Comparison of ENCODE assay signal across 10 cellular contexts in the genomic region with DNA sequence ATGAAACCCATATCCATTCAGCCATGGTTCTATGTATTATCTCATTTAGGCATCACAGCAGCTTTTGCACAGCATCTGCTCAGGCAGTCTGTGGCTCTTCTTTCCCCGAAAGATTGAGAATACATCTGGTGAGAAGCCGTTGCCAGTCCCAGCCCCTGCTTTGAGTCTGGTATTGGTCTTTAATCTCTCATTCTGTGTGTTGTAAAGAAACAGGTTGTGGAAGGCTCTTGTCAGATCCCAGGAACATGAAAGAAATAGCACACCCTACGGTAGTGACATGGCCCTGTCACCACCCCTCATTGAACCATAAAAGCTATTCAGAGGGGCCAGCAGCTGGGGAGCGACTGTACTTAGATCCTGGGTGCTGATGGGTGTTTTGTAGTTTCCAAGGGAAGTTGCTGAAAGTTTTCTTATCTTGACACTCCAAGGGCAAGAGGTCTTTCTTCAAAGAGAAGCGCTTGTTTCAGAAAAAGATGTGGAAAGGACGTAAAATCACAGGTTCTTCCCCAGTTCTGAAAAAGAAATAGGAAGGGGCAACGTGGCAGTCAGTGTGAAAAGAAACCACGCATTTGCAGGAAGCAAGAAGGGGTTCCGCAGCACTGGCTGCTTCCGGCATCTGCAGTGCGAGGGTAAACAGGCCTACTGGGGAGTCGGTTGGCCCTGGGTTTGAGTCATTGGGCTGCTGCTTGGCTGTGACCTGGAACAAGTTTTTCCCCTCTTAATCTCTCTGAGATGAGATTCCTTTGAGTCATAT.
A peak's percentile ranks its signal among the peaks of the same experiment; 100 is the strongest.
DNase-seq lines count a peak whose midpoint lies in the region; ATAC-seq, FAIRE-seq and TF ChIP-seq lines count a peak whose summit lies in the region.
"Had no signal": no experiment of that assay in that cellular context is flagged by ENCODE, and none has a peak within 500 bp of the region (broad histone marks: within the 10 kb centered on the region; RNA-seq: fewer than 3 reads in every experiment).

No MANE protein-coding gene starts in this region.

- H3K27me3 Mint-ChIP-seq in CD14-positive monocyte (ENCODE audit: low read depth in 3 of 3) (no peaks in the 10 kb centered on the region), astrocyte (ENCODE audit: low read depth, unreplicated experiment) (no peaks in the 10 kb centered on the region)

- no peaks in the 10 kb centered on the region for H3K79me2 ChIP-seq in astrocyte (ENCODE audit: insufficient read depth, low read length)

- H3K27ac ChIP-seq in astrocyte (ENCODE audit: low read depth, low read length) (no peak overlapping the region), small intestine (ENCODE audit: low read depth in 1 of 2, low read length in 1 of 2) (peak overlapping the region; percentile 39 to 85)
- H3K27ac ChIP-seq: C4-2B had no signal

- TF ChIP-seq CTCF in CD14-positive monocyte (IDR thresholded peaks at IDR 0.05) (no peak), astrocyte (IDR thresholded peaks at IDR 0.05; ENCODE audit: insufficient read depth, low read depth, low read length) (no peak)

- peaks cover 33% of the 10 kb centered on the region for H3K4me1 ChIP-seq in astrocyte (ENCODE audit: insufficient read depth, low read length)
- peaks cover 18 to 29% of the 10 kb centered on the region in 2 donors for H3K4me1 ChIP-seq in small intestine (ENCODE audit: control insufficient read depth in 2 of 2, insufficient read depth in 1 of 2, low read depth in 1 of 2, low read length in 1 of 2)

- H3K36me3 ChIP-seq in astrocyte (ENCODE audit: insufficient read depth, low read length) (no peaks in the 10 kb centered on the region), small intestine (ENCODE audit: control insufficient read depth in 2 of 2, insufficient read depth in 2 of 2, low read length in 2 of 2) (no peaks in the 10 kb centered on the region)

- H3K36me3 Mint-ChIP-seq in CD14-positive monocyte: peaks cover 33 to 35% of the 10 kb centered on the region in 2 donors
- H3K36me3 Mint-ChIP-seq in astrocyte (ENCODE audit: low read depth, unreplicated experiment): peaks cover 8% of the 10 kb centered on the region

- peak overlapping the region; percentile 2 for H3K4me2 ChIP-seq in astrocyte (ENCODE audit: low read length)

- H3K4me1 Mint-ChIP-seq in CD14-positive monocyte (peaks cover 36% of the 10 kb centered on the region), astrocyte (ENCODE audit: low read depth, unreplicated experiment) (peaks cover 5% of the 10 kb centered on the region)

- DNase-seq in CD14-positive monocyte (ENCODE audit: low spot score): no peak
- peak in 3 of 5 experiments; percentile 40 to 91 (median 60) for DNase-seq in T-helper 2 cell
- DNase-seq in astrocyte (ENCODE audit: low read depth): no peak
- DNase-seq in small intestine: peak; percentile 59
- no peak for DNase-seq in midbrain (lab: John Stamatoyannopoulos, UW)
- DNase-seq in NCI-H187 treated with DMSO at 0.1 percent for 48 hours (lab: John Stamatoyannopoulos, UW): no peak
- DNase-seq: hippocampal formation had no signal

- intact Hi-C loops in CD14-positive monocyte (cut with micrococcal nuclease): no loop called here

- WGBS in small intestine, 3 donors: 15 to 46% (median 21%) methylated on average over 12 of the region's 12 CpGs

- H4K20me1 ChIP-seq in astrocyte (ENCODE audit: insufficient read depth, low read length): no peaks in the 10 kb centered on the region

- H3K4me3 ChIP-seq in astrocyte (ENCODE audit: insufficient read depth, low read depth, low read length) (no peak overlapping the region), small intestine (ENCODE audit: low read depth in 1 of 2, low read length in 2 of 2) (no peak overlapping the region)

- H3K27me3 ChIP-seq in astrocyte (ENCODE audit: insufficient read depth, low read length) (no peaks in the 10 kb centered on the region), small intestine (ENCODE audit: control insufficient read depth in 2 of 2, insufficient read depth in 2 of 2, low read length in 2 of 2) (no peaks in the 10 kb centered on the region)

- peak overlapping the region in 6 of 7 donors; percentile 1 to 74 (median 57) for H3K27ac Mint-ChIP-seq in CD14-positive monocyte
- H3K27ac Mint-ChIP-seq in astrocyte (ENCODE audit: unreplicated experiment): no peak overlapping the region

- H3K9me3 Mint-ChIP-seq in CD14-positive monocyte (peaks cover 0 to 1% (median 0%) of the 10 kb centered on the region in 7 donors), astrocyte (ENCODE audit: unreplicated experiment) (peaks cover 2% of the 10 kb centered on the region)

- H3K9ac ChIP-seq in astrocyte (ENCODE audit: low read length): no peak overlapping the region

- peak overlapping the region; percentile 47 to 49 for H3K4me3 Mint-ChIP-seq in CD14-positive monocyte
- no peak overlapping the region for H3K4me3 Mint-ChIP-seq in astrocyte (ENCODE audit: unreplicated experiment)

- ATAC-seq in HG02840 (IDR thresholded peaks at IDR 0.05; ENCODE audit: low FRiP score, unreplicated experiment): no peak
- ATAC-seq in HG02970 (IDR thresholded peaks at IDR 0.05; ENCODE audit: low FRiP score, unreplicated experiment): no peak

- no peak for FAIRE-seq in astrocyte (lab: Jason Lieb, UNC)
- FAIRE-seq in small intestine (lab: Jason Lieb, UNC): no peak

- H3K9me3 ChIP-seq in astrocyte (ENCODE audit: insufficient read depth, low read depth, low read length): no peaks in the 10 kb centered on the region
- H3K9me3 ChIP-seq in small intestine (ENCODE audit: control insufficient read depth, low read depth): no peaks in the 10 kb centered on the region

- no peak overlapping the region for H2AFZ ChIP-seq in astrocyte (ENCODE audit: low read depth, low read length)

Comparison
In these comparisons a context has a peak if more than half of its experiments do, and no peak if none do; other contexts are left out.
1. DNase-seq: peak in T-helper 2 cell (3 of 5) and small intestine (single experiment); none in CD14-positive monocyte (single experiment), astrocyte (single experiment), midbrain (single experiment) and NCI-H187 treated with DMSO at 0.1 percent for 48 hours (single experiment).